ENCODE assay signal across 1 cellular context in genomic region chr2:37415128-37415817, GRCh38.
TF ChIP-seq lines count a peak whose summit lies in the region.

No MANE protein-coding gene starts in this region.

TF ChIP-seq in K562, 482 proteins besides CTCF, POLR2A, EP300 and RAD21 (continued from another document):
- TF ChIP-seq TEAD4 (IDR thresholded peaks at IDR 0.05; ENCODE audit: low read length), result peak; percentile 88
- no peak for TF ChIP-seq TEAD4 (CRISPR knock-in tag; IDR thresholded peaks at IDR 0.05; ENCODE audit: borderline replicate concordance)
- no peak for TF ChIP-seq TFE3 (CRISPR knock-in tag; IDR thresholded peaks at IDR 0.05)
- peak; percentile 71 to 73; a peak in 2 of 4 replicates for TF ChIP-seq TRIM24 (IDR thresholded peaks at IDR 0.05)
- peak in 1 of 2 experiments; percentile 60; a peak in 1 of 4 replicates for TF ChIP-seq FOXA3 (CRISPR knock-in tag; conservative IDR thresholded peaks at IDR 0.05 in 1 of 2, IDR thresholded peaks at IDR 0.05 in 1 of 2)
- TF ChIP-seq NFIC (IDR thresholded peaks at IDR 0.05), result peak; percentile 41; the same call in 1 of the 2 replicates
- peak; percentile 96 for TF ChIP-seq HMBOX1 (IDR thresholded peaks at IDR 0.05)
- TF ChIP-seq POLR2AphosphoS5 (IDR thresholded peaks at IDR 0.05; ENCODE audit: control insufficient read depth, insufficient read depth, low read depth, low read length), result peak; percentile 62
- no peak for TF ChIP-seq ZNF785 (CRISPR knock-in tag; IDR thresholded peaks at IDR 0.05)
- peak; percentile 65; the same call in 1 of the 2 replicates for TF ChIP-seq VEZF1 (CRISPR knock-in tag; IDR thresholded peaks at IDR 0.05)
- TF ChIP-seq ZNF263 (CRISPR knock-in tag; IDR thresholded peaks at IDR 0.05; ENCODE audit: borderline replicate concordance), result no peak
- 0 out of 2 replicates have a peak, but pooled peaks have one; percentile 16 for TF ChIP-seq TFAP4 (CRISPR knock-in tag; IDR thresholded peaks at IDR 0.05; ENCODE audit: borderline replicate concordance)
- peak; percentile 58; the same call in 1 of the 2 replicates for TF ChIP-seq DPF2 (IDR thresholded peaks at IDR 0.05)
- TF ChIP-seq ERF (CRISPR knock-in tag; IDR thresholded peaks at IDR 0.05), result no peak
- TF ChIP-seq SMARCA4 (IDR thresholded peaks at IDR 0.05), result peak; percentile 42
- TF ChIP-seq ATF1 (CRISPR knock-in tag; IDR thresholded peaks at IDR 0.05), result no peak
- TF ChIP-seq ATF1 (tag; IDR thresholded peaks at IDR 0.05), result no peak
- no peak for TF ChIP-seq TCF15 (CRISPR knock-in tag; IDR thresholded peaks at IDR 0.05)
- no peak for TF ChIP-seq BCOR (IDR thresholded peaks at IDR 0.05)
- peak; percentile 25; the same call in 1 of the 2 replicates for TF ChIP-seq FOXM1 (IDR thresholded peaks at IDR 0.05; ENCODE audit: low read depth)
- TF ChIP-seq FOXM1 (CRISPR knock-in tag; IDR thresholded peaks at IDR 0.05; ENCODE audit: low read depth), result no peak
- peak; percentile 60; the same call in 1 of the 2 replicates for TF ChIP-seq STAT5A (IDR thresholded peaks at IDR 0.05; ENCODE audit: borderline replicate concordance, low read length)
- TF ChIP-seq SPI1 (IDR thresholded peaks at IDR 0.05; ENCODE audit: borderline replicate concordance, low read depth, low read length), result no peak
- TF ChIP-seq MAZ (CRISPR knock-in tag; conservative IDR thresholded peaks at IDR 0.05 in 1 of 2, IDR thresholded peaks at IDR 0.05 in 1 of 2), result peak; percentile 42 to 56; a peak in 2 of 4 replicates
- no peak for TF ChIP-seq ZC3H11A (IDR thresholded peaks at IDR 0.05; ENCODE audit: low read depth, low read length)
- TF ChIP-seq PHB2 (IDR thresholded peaks at IDR 0.05; ENCODE audit: low read depth), result peak; percentile 72; the same call in 1 of the 2 replicates
- peak; percentile 89 for TF ChIP-seq NCOR1 (IDR thresholded peaks at IDR 0.05)
- TF ChIP-seq CC2D1A (IDR thresholded peaks at IDR 0.05), result no peak; the same call in 1 of the 2 replicates
- TF ChIP-seq ZBTB49 (CRISPR knock-in tag; IDR thresholded peaks at IDR 0.05; ENCODE audit: borderline replicate concordance), result no peak
- peak; percentile 43; the same call in 1 of the 2 replicates for TF ChIP-seq ZNF175 (CRISPR knock-in tag; IDR thresholded peaks at IDR 0.05; ENCODE audit: low read depth)
- TF ChIP-seq ZNF436 (CRISPR knock-in tag; IDR thresholded peaks at IDR 0.05), result no peak
- no peak for TF ChIP-seq STAG1 (CRISPR knock-in tag; IDR thresholded peaks at IDR 0.05; ENCODE audit: borderline replicate concordance)
- TF ChIP-seq THAP12 (CRISPR knock-in tag; IDR thresholded peaks at IDR 0.05), result no peak
- peak; percentile 87 for TF ChIP-seq GATA2 (CRISPR knock-in tag; IDR thresholded peaks at IDR 0.05)
- TF ChIP-seq FOXO4 (CRISPR knock-in tag; IDR thresholded peaks at IDR 0.05), result no peak
- peak; percentile 78 for TF ChIP-seq MTA2 (IDR thresholded peaks at IDR 0.05; ENCODE audit: low read depth)
- no peak for TF ChIP-seq NR2C1 (IDR thresholded peaks at IDR 0.05)
- TF ChIP-seq NR2C1 (tag; IDR thresholded peaks at IDR 0.05), result peak; percentile 30; the same call in 1 of the 2 replicates
- TF ChIP-seq ZNF134 (CRISPR knock-in tag; conservative IDR thresholded peaks at IDR 0.05), result 0 out of 2 replicates have a peak, but pooled peaks have one; percentile 32
- peak; percentile 92 for TF ChIP-seq TCF3 (CRISPR knock-in tag; IDR thresholded peaks at IDR 0.05)
- no peak for TF ChIP-seq PHTF2 (CRISPR knock-in tag; IDR thresholded peaks at IDR 0.05)
- TF ChIP-seq TGIF2 (CRISPR knock-in tag; IDR thresholded peaks at IDR 0.05), result no peak
- TF ChIP-seq ZFP30 (CRISPR knock-in tag; IDR thresholded peaks at IDR 0.05; ENCODE audit: borderline replicate concordance), result no peak
- no peak for TF ChIP-seq ZBTB11 (CRISPR knock-in tag; IDR thresholded peaks at IDR 0.05)
- TF ChIP-seq SOX6 (IDR thresholded peaks at IDR 0.05), result 0 out of 2 replicates have a peak, but pooled peaks have one; percentile 25
- TF ChIP-seq ZBTB7A (IDR thresholded peaks at IDR 0.05; ENCODE audit: borderline replicate concordance, control insufficient read depth, low read depth, low read length), result peak; percentile 69; the same call in 1 of the 2 replicates
- TF ChIP-seq TAL1 (IDR thresholded peaks at IDR 0.05), result peak; percentile 81
- TF ChIP-seq DDX20 (tag; IDR thresholded peaks at IDR 0.05; ENCODE audit: low read depth), result no peak
- 0 out of 4 replicates have a peak, but pooled peaks of 1 of the 2 experiments have one; percentile 40 for TF ChIP-seq TEAD1 (CRISPR knock-in tag; IDR thresholded peaks at IDR 0.05)
- TF ChIP-seq ARID1B (IDR thresholded peaks at IDR 0.05), result peak; percentile 89
- TF ChIP-seq SMAD4 (CRISPR knock-in tag; conservative IDR thresholded peaks at IDR 0.05), result peak; percentile 76
- peak; percentile 82 for TF ChIP-seq ELF4 (CRISPR knock-in tag; IDR thresholded peaks at IDR 0.05)
- no peak for TF ChIP-seq ZNF57 (CRISPR knock-in tag; IDR thresholded peaks at IDR 0.05)
- TF ChIP-seq CBFA2T3 (IDR thresholded peaks at IDR 0.05), result peak; percentile 94
